Comparison of ENCODE assay signal across 8 cellular contexts in the genomic region with DNA sequence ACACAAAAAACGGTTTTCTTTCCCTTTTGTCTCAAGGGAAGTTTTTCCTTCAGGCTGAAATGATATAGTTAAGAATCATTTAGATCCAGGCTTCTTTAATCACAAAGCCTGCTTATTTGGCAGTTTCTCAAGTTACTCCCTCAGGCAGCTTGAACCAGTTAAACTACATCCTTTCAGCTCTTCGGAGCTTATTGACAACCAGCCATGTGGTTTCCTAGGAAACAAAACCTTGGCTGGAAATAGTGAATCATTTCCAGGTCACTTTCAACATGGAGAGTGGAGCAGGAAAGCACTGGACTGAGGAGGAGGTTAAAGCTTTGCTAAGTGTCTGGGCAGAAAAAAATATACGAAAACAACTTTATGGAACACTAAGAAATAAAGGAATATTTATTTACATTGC. TPM values are rescaled to one million over a fixed set of nuclear protein-coding genes. Genes with fewer than 3 reads are reported as not detected.
DNase-seq lines count a peak whose midpoint lies in the region; ATAC-seq and TF ChIP-seq lines count a peak whose summit lies in the region.

No MANE protein-coding gene starts in this region.

- ATAC-seq in omental fat pad (ENCODE audit: low FRiP score): peak; percentile 95
- no peak for ATAC-seq in CD8-positive, alpha-beta T cell

- no peaks in the 10 kb centered on the region for H3K27me3 ChIP-seq in WERI-Rb-1 (ENCODE audit: insufficient read depth, low read depth, severe bottlenecking)
- H3K27me3 ChIP-seq in CD8-positive, alpha-beta T cell (ENCODE audit: insufficient read depth, low read length): no peaks in the 10 kb centered on the region

- no peaks in the 10 kb centered on the region for H3K4me1 ChIP-seq in CD8-positive, alpha-beta T cell (ENCODE audit: insufficient read depth, low read length)

- peaks cover 20% of the 10 kb centered on the region for H3K36me3 ChIP-seq in WERI-Rb-1
- H3K36me3 ChIP-seq in CD8-positive, alpha-beta T cell (ENCODE audit: insufficient read depth, low read length): peaks cover 11% of the 10 kb centered on the region

- no peaks in the 10 kb centered on the region for H3K9me3 Mint-ChIP-seq in CD8-positive, alpha-beta T cell

- no peak overlapping the region for H3K27ac Mint-ChIP-seq in CD8-positive, alpha-beta T cell

- H3K4me1 Mint-ChIP-seq in CD8-positive, alpha-beta T cell (ENCODE audit: low read depth): peaks cover 14% of the 10 kb centered on the region

- POLR2A ChIA-PET in CD8-positive, alpha-beta T cell (lab: Charles Lee): no interaction called here

- peak overlapping the region; percentile 41; the same call in 1 of the 2 replicates for H3K27ac ChIP-seq in WERI-Rb-1
- no peak overlapping the region for H3K27ac ChIP-seq in CD8-positive, alpha-beta T cell (ENCODE audit: low read depth, low read length)

- DNase-seq in GM19238 (ENCODE audit: insufficient read length, low spot score) (peak; percentile 3), NCI-H146 (lab: John Stamatoyannopoulos, UW) (peak; percentile 84), WERI-Rb-1 (peak; percentile 27), foreskin fibroblast (peak; percentile 93 to 96), omental fat pad (ENCODE audit: low spot score) (no peak), RPMI8226 (no peak)
- DNase-seq in stimulated activated naive CD4-positive, alpha-beta T cell treated with Interleukin-2 at 50 U/mL for 16 hours (lab: John Stamatoyannopoulos, UW): no peak
- DNase-seq in CD8-positive, alpha-beta T cell: no peak

- no peak overlapping the region for H3K4me3 Mint-ChIP-seq in CD8-positive, alpha-beta T cell

- H3K4me3 ChIP-seq in WERI-Rb-1 (ENCODE audit: low read depth, low read length): no peak overlapping the region
- peak overlapping the region; percentile 42 to 57 for H3K4me3 ChIP-seq in foreskin fibroblast (ENCODE audit: low read depth in 1 of 2, low read length in 2 of 2)
- no peak overlapping the region for H3K4me3 ChIP-seq in CD8-positive, alpha-beta T cell (ENCODE audit: low read depth, low read length)

- CTCF ChIA-PET in CD8-positive, alpha-beta T cell (lab: Charles Lee): no interaction called here

- H3K27me3 Mint-ChIP-seq in CD8-positive, alpha-beta T cell (ENCODE audit: low read depth): no peaks in the 10 kb centered on the region

- no peaks in the 10 kb centered on the region for H3K9me3 ChIP-seq in WERI-Rb-1 (ENCODE audit: severe bottlenecking)
- H3K9me3 ChIP-seq in CD8-positive, alpha-beta T cell (ENCODE audit: low read length): no peaks in the 10 kb centered on the region

- H3K36me3 Mint-ChIP-seq in CD8-positive, alpha-beta T cell: peaks cover 23% of the 10 kb centered on the region

- intact Hi-C loops in CD8-positive, alpha-beta T cell (cut with DNase I, micrococcal nuclease): no loop called here

- TF ChIP-seq CTCF in WERI-Rb-1 (IDR thresholded peaks at IDR 0.05; ENCODE audit: low read depth, low read length) (no peak), foreskin fibroblast (IDR thresholded peaks at IDR 0.05; ENCODE audit: low read depth, low read length) (no peak), omental fat pad (IDR thresholded peaks at IDR 0.05) (no peak)
- no peak for TF ChIP-seq CTCF in CD8-positive, alpha-beta T cell (IDR thresholded peaks at IDR 0.05)

RNA-seq across cellular contexts. Expression of a gene that starts 23.0 kb away (rescaled TPM):
- total RNA-seq in omental fat pad: 10 to 100 TPM in 1 of 4 donors, 1 to 10 TPM in 3; 6.7 to 12.5 (median 7.8) TPM
- total RNA-seq in CD8-positive, alpha-beta T cell: 1 to 10 TPM; 9.1 to 9.8 TPM

RNA-seq across cellular contexts. Expression of a gene that starts 25.2 kb away (rescaled TPM):
- 10 to 100 TPM in 1 of 4 donors, 1 to 10 TPM in 3; 2.8 to 22.1 (median 5.5) TPM for total RNA-seq in omental fat pad
- 1 to 10 TPM; 6.9 to 7.0 TPM for total RNA-seq in CD8-positive, alpha-beta T cell

RNA-seq across cellular contexts. Expression of a gene that starts 25.8 kb away (rescaled TPM):
- 10 to 100 TPM; 23.2 to 59.1 (median 29.0) TPM for total RNA-seq in omental fat pad
- total RNA-seq in CD8-positive, alpha-beta T cell: 10 to 100 TPM; 15.0 to 15.9 TPM

RNA-seq across cellular contexts. Expression of a gene that starts 57.2 kb away (rescaled TPM):
- total RNA-seq in omental fat pad: 10 to 100 TPM; 54.2 to 91.6 (median 63.6) TPM
- total RNA-seq in CD8-positive, alpha-beta T cell: 100 to 1,000 TPM; 142 to 148 TPM

Comparison
In these comparisons a context has a peak if more than half of its experiments do, and no peak if none do; other contexts are left out.
1. DNase-seq: peak in GM19238 (single experiment), NCI-H146 (single experiment), WERI-Rb-1 (single experiment) and foreskin fibroblast (2 of 2); none in omental fat pad (single experiment), stimulated activated naive CD4-positive, alpha-beta T cell treated with Interleukin-2 at 50 U/mL for 16 hours (single experiment), CD8-positive, alpha-beta T cell (0 of 7) and RPMI8226 (single experiment).
2. H3K4me3 ChIP-seq: peak in foreskin fibroblast (2 of 2); none in WERI-Rb-1 (single experiment) and CD8-positive, alpha-beta T cell (single experiment).